ENCODE assay signal across 8 cellular contexts in genomic region chr1:6148497-6149241, GRCh38. TPM values are rescaled to one million over a fixed set of nuclear protein-coding genes. Genes with fewer than 3 reads are reported as not detected.
A peak's percentile ranks its signal among the peaks of the same experiment; 100 is the strongest.
DNase-seq lines count a peak whose midpoint lies in the region; ATAC-seq and TF ChIP-seq lines count a peak whose summit lies in the region.

No MANE protein-coding gene starts in this region.

- POLR2A ChIA-PET in GM10248 (lab: Yijun Ruan, JAX): no interaction called here

- no peak for TF ChIP-seq CTCF in GM10248 (IDR thresholded peaks at IDR 0.05; ENCODE audit: control extremely low read depth, extremely low read depth, low read depth, missing control alignments)

- peak; percentile 59 to 88 for ATAC-seq in left cardiac atrium
- ATAC-seq in GM18909 (IDR thresholded peaks at IDR 0.05; ENCODE audit: poor library complexity, unreplicated experiment): no peak
- no peak for ATAC-seq in GM19324 (IDR thresholded peaks at IDR 0.05; ENCODE audit: low FRiP score, unreplicated experiment)

- DNase-seq in GM10248 (ENCODE audit: extremely low spot score) (peak; percentile 90), NCI-H82 (lab: John Stamatoyannopoulos, UW) (peak; percentile 90), left cardiac atrium (peak; percentile 51), H4 (ENCODE audit: low spot score) (no peak)
- peak; percentile 45 for DNase-seq in activated effector memory CD4-positive, alpha-beta T cell treated with Interleukin-2 at 50 U/mL for 16 hours
- peak; percentile 28 to 61 for DNase-seq in stimulated activated CD4-positive, alpha-beta T cell treated with anti-CD3 and anti-CD28 coated beads, Interleukin-15, amount 100 ng/mL, for 1 hour (ENCODE audit: low read depth in 1 of 2, low spot score in 1 of 2)

- intact Hi-C loops in left cardiac atrium (cut with DNase I): no loop called here

- CTCF ChIA-PET in GM10248 (lab: Yijun Ruan, JAX): no interaction called here

RNA-seq across cellular contexts. Expression of gene CHD5, which starts 31.5 kb away (rescaled TPM):
- under 1 TPM; 0.12 to 0.39 TPM for total RNA-seq in left cardiac atrium
- 0.04 TPM in 2 replicates for total RNA-seq in H4 (2014; rRNA removed; shearing (Covaris generic))

RNA-seq across cellular contexts. Expression of gene RPL22, which starts 50.7 kb away (rescaled TPM):
- total RNA-seq in left cardiac atrium: 100 to 1,000 TPM; 264 to 275 TPM
- total RNA-seq in H4 (2014; rRNA removed; shearing (Covaris generic)): 113 and 140 TPM in 2 replicates

RNA-seq across cellular contexts. Expression of gene RNF207, which starts 57.2 kb away (rescaled TPM):
- 10 to 100 TPM; 35.8 to 38.3 TPM for total RNA-seq in left cardiac atrium
- 0.12 and 1.6 TPM in 2 replicates for total RNA-seq in H4 (2014; rRNA removed; shearing (Covaris generic))

Comparison
In these comparisons a context has a peak if more than half of its experiments do, and no peak if none do; other contexts are left out.
1. ATAC-seq: peak in left cardiac atrium (2 of 2); none in GM18909 (single experiment) and GM19324 (single experiment).
2. RNA of gene RNF207, which starts 57.2 kb away (total RNA-seq): 35.8 to 38.3 TPM in left cardiac atrium; 0.12 to 1.6 TPM in H4; every median in the first group is over 10 times any median in the second.